In the genomic region with DNA sequence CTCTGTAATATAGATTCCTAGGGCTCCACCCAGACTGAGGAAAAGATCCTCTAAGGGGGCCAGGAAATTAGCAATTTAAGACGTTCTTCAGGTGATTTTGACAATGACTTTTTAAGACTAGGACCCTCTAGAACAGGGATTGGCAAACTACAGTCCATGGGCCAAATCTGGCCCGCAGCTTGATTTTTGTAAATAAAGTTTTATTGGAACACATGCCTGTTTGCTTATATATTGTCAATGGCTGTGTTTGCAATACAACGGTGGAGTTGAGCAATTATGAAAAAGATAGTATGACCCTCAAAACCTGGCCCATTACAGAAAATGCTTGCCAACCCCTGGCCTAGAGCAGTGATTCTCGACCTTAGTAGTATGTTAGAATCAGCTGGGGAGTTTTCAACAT, we compare ENCODE assay signal across 7 cellular contexts.
"Had no signal": no experiment of that assay in that cellular context is flagged by ENCODE, and none has a peak within 500 bp of the region (broad histone marks: within the 10 kb centered on the region; RNA-seq: fewer than 3 reads in every experiment).

No MANE protein-coding gene starts in this region.

- H3K4me2 ChIP-seq: KMS-11 had no signal

- H3K9me3 Mint-ChIP-seq: IgD-negative memory B cell had no signal

- H3K36me3 Mint-ChIP-seq: IgD-negative memory B cell had no signal

- H3K4me3 Mint-ChIP-seq: IgD-negative memory B cell had no signal

- H3K4me1 Mint-ChIP-seq: IgD-negative memory B cell had no signal

- H3K27ac ChIP-seq: HL-60, KMS-11 had no signal

- FAIRE-seq: HTR-8/SVneo had no signal

- DNase-seq: IMR-90, KBM-7, KG1 had no signal

- H3K9ac ChIP-seq: KMS-11 had no signal
